27 cellular contexts compared by ENCODE assay signal in genomic region chr12:6065872-6066217, GRCh38. TPM values are rescaled to one million over a fixed set of nuclear protein-coding genes. Genes with fewer than 3 reads are reported as not detected.
DNase-seq lines count a peak whose midpoint lies in the region; TF ChIP-seq lines count a peak whose summit lies in the region.
"Had no signal": no experiment of that assay in that cellular context is flagged by ENCODE, and none has a peak within 500 bp of the region (broad histone marks: within the 10 kb centered on the region; RNA-seq: fewer than 3 reads in every experiment).

No MANE protein-coding gene starts in this region.

- 0 out of 22 replicates have a peak overlapping the region, but pooled peaks of 2 of the 11 experiments have one; percentile 14 to 18 for H3K9ac ChIP-seq in BLaER1 treated with 17β-estradiol and CSF1 and Interleukin-3, amounts not matched to agents 10 nM and 100 nM
- H3K9ac ChIP-seq: KMS-11, SK-N-SH had no signal

- POLR2A ChIA-PET in RWPE1 (lab: Yijun Ruan, JAX; ENCODE audit: low non-redundant PET): no interaction called here

- H3K4me2 ChIP-seq in BLaER1 treated with 17β-estradiol and CSF1 and Interleukin-3, amounts not matched to agents 10 nM and 100 nM: peak overlapping the region; percentile 41 to 88 (median 56)
- H3K4me2 ChIP-seq in osteoblast (ENCODE audit: insufficient read depth, low read length): no peak overlapping the region
- H3K4me2 ChIP-seq: KMS-11, SK-N-SH had no signal

- peaks cover 32 to 78% (median 42%) of the 10 kb centered on the region in 10 experiments for H3K4me1 ChIP-seq in BLaER1 treated with 17β-estradiol and CSF1 and Interleukin-3, amounts not matched to agents 10 nM and 100 nM
- H3K4me1 ChIP-seq in esophagus squamous epithelium: peaks cover 43 to 90% (median 62%) of the 10 kb centered on the region in 3 donors
- peaks cover 25% of the 10 kb centered on the region for H3K4me1 ChIP-seq in osteoblast (ENCODE audit: insufficient read depth, low read length)

- DNase-seq in T1000 (lab: John Stamatoyannopoulos, UW) (peak; percentile 20), esophagus squamous epithelium (lab: John Stamatoyannopoulos, UW) (no peak), osteoblast (ENCODE audit: insufficient read length, low spot score, missing footprints) (peak; percentile 95), RWPE1 (ENCODE audit: low spot score) (no peak), NOMO-1 treated with DMSO at 0.1 percent for 48 hours (lab: John Stamatoyannopoulos, UW; ENCODE audit: unreplicated experiment) (no peak), NCI-H69 (lab: John Stamatoyannopoulos, UW) (no peak), SKM-1 (lab: John Stamatoyannopoulos, UW; ENCODE audit: unreplicated experiment) (no peak)
- DNase-seq: activated CD4-positive, alpha-beta memory T cell treated with anti-CD3 and anti-CD28 coated beads for 36 hours; activated CD4-positive, CD25-positive, alpha-beta regulatory T cell treated with anti-CD3 and anti-CD28 coated beads, Interleukin-2, amount 50 U/mL, for 72 hours; activated naive CD4-positive, alpha-beta T cell treated with anti-CD3 and anti-CD28 coated beads, Interleukin-2, amount 10 ng/mL, durations not matched to agents 7 days and 5 days; CD8-positive, alpha-beta T cell; effector CD4-positive, alpha-beta T cell; foreskin melanocyte; H9; kidney; MG63; natural killer cell; NCI-H1105; NCI-H187 treated with DMSO at 0.1 percent for 48 hours; NCI-H524; occipital lobe; SK-N-SH; T-helper 2 cell had no signal

- no peak overlapping the region for H3K4me3 ChIP-seq in BLaER1 treated with 17β-estradiol and CSF1 and Interleukin-3, amounts not matched to agents 10 nM and 100 nM
- H3K4me3 ChIP-seq in esophagus squamous epithelium (no peak overlapping the region), osteoblast (ENCODE audit: insufficient read depth, low read length) (no peak overlapping the region)
- H3K4me3 ChIP-seq: MG63 had no signal

- H2AFZ ChIP-seq in osteoblast (ENCODE audit: low read length): peak overlapping the region; percentile 68

- no peaks in the 10 kb centered on the region for H4K20me1 ChIP-seq in BLaER1 treated with 17β-estradiol and CSF1 and Interleukin-3, amounts not matched to agents 10 nM and 100 nM
- H4K20me1 ChIP-seq in osteoblast (ENCODE audit: insufficient read depth, low read length): no peaks in the 10 kb centered on the region

- no peaks in the 10 kb centered on the region; a peak in 1 of 22 replicates for H3K27me3 ChIP-seq in BLaER1 treated with 17β-estradiol and CSF1 and Interleukin-3, amounts not matched to agents 10 nM and 100 nM
- no peaks in the 10 kb centered on the region for H3K27me3 ChIP-seq in esophagus squamous epithelium
- H3K27me3 ChIP-seq in osteoblast (ENCODE audit: insufficient read depth, low read length): no peaks in the 10 kb centered on the region
- H3K27me3 ChIP-seq: MG63 had no signal

- TF ChIP-seq CTCF in esophagus squamous epithelium (IDR thresholded peaks at IDR 0.05) (no peak), osteoblast (IDR thresholded peaks at IDR 0.05; ENCODE audit: extremely low read depth, low read depth, low read length) (no peak), RWPE1 (conservative IDR thresholded peaks at IDR 0.05; ENCODE audit: low read depth) (no peak)

- intact Hi-C loops in esophagus squamous epithelium (cut with DNase I): no loop called here

- CTCF ChIA-PET in RWPE1 (lab: Yijun Ruan, JAX): interaction anchor here (0.9 to 2.9 kb wide), 4 partner anchors 9 to 219 kb away, joined by 4 to 10 read pairs (median 4); no protein-coding TSS in a partner anchor

- H3K79me2 ChIP-seq in osteoblast (ENCODE audit: insufficient read depth, low read length): no peaks in the 10 kb centered on the region

- WGBS in esophagus squamous epithelium, 2 donors: 50 to 60% methylated on average over 1 to 4 of the region's 5 CpGs

- H3K27ac ChIP-seq in BLaER1 treated with 17β-estradiol and CSF1 and Interleukin-3, amounts not matched to agents 10 nM and 100 nM: peak overlapping the region in 4 of 11 experiments; percentile 23 to 40 (median 26); a peak in 4 of 22 replicates
- H3K27ac ChIP-seq in esophagus squamous epithelium (peak overlapping the region; percentile 69 to 93 (median 88)), osteoblast (ENCODE audit: low read depth, low read length) (no peak overlapping the region), RWPE1 (no peak overlapping the region)
- H3K27ac ChIP-seq: epithelial cell of prostate, HL-60, KMS-11 had no signal

- no peaks in the 10 kb centered on the region for H3K9me3 ChIP-seq in BLaER1 treated with 17β-estradiol and CSF1 and Interleukin-3, amounts not matched to agents 10 nM and 100 nM (replicated peaks in 1 of 11)
- H3K9me3 ChIP-seq in esophagus squamous epithelium: no peaks in the 10 kb centered on the region
- H3K9me3 ChIP-seq in osteoblast (ENCODE audit: low read depth, low read length): no peaks in the 10 kb centered on the region
- H3K9me3 ChIP-seq: MG63, SK-N-SH had no signal

- no peak for TF ChIP-seq POLR2A in esophagus squamous epithelium (IDR thresholded peaks at IDR 0.05)

- H3K36me3 ChIP-seq in BLaER1 treated with 17β-estradiol and CSF1 and Interleukin-3, amounts not matched to agents 10 nM and 100 nM: no peaks in the 10 kb centered on the region
- peaks cover 0 to 11% (median 0%) of the 10 kb centered on the region in 3 donors for H3K36me3 ChIP-seq in esophagus squamous epithelium
- H3K36me3 ChIP-seq in osteoblast (ENCODE audit: insufficient read depth, low read length): no peaks in the 10 kb centered on the region
- H3K36me3 ChIP-seq: MG63 had no signal

RNA-seq across cellular contexts. Expression of gene VWF, which starts 58.6 kb away (rescaled TPM):
- total RNA-seq in esophagus squamous epithelium (10 to 100 TPM; 21.1 to 92.5 (median 49.7) TPM), osteoblast (0.29 and 0.72 TPM in 2 replicates)
- total RNA-seq: activated CD4-positive, alpha-beta memory T cell treated with anti-CD3 and anti-CD28 coated beads for 36 hours; CD8-positive, alpha-beta T cell had no signal

Comparison
In these comparisons a context has a peak if more than half of its experiments do, and no peak if none do; other contexts are left out.
1. H3K27ac ChIP-seq: peak in esophagus squamous epithelium (4 of 4); none in osteoblast (single experiment) and RWPE1 (single experiment).
2. DNase-seq: peak in T1000 (single experiment) and osteoblast (single experiment); none in esophagus squamous epithelium (single experiment), RWPE1 (single experiment), NOMO-1 treated with DMSO at 0.1 percent for 48 hours (single experiment), NCI-H69 (single experiment) and SKM-1 (single experiment).
3. RNA of gene VWF, which starts 58.6 kb away (total RNA-seq): 21.1 to 92.5 TPM in esophagus squamous epithelium; 0.29 to 0.72 TPM in osteoblast; every median in the first group is over 10 times any median in the second.